Comparison of ENCODE assay signal across 1 cellular context in genomic region chr19:6375411-6376010, GRCh38.
TF ChIP-seq lines count a peak whose summit lies in the region.

Gene PSPN, minus strand, starts transcription at chr19:6375933. Its CDS starts 84 bp downstream, at chr19:6375849.

TF ChIP-seq in IMR-90, 13 proteins besides CTCF, POLR2A, EP300 and RAD21 (continued from another document):
- TF ChIP-seq CHD1 (IDR thresholded peaks at IDR 0.05; ENCODE audit: low read depth, low read length) (no peak), USF2 (IDR thresholded peaks at IDR 0.05; ENCODE audit: low read depth, low read length) (no peak), ELK1 (IDR thresholded peaks at IDR 0.05; ENCODE audit: borderline replicate concordance, low read depth, low read length) (no peak), MAFK (IDR thresholded peaks at IDR 0.05; ENCODE audit: low read depth, low read length) (no peak), BHLHE40 (IDR thresholded peaks at IDR 0.05; ENCODE audit: low read depth, low read length) (no peak), NFE2L2 (IDR thresholded peaks at IDR 0.05; ENCODE audit: low read depth, low read length) (no peak), MXI1 (IDR thresholded peaks at IDR 0.05; ENCODE audit: borderline replicate concordance, low read depth, low read length) (no peak)
